8 cellular contexts compared by ENCODE assay signal in the genomic region with DNA sequence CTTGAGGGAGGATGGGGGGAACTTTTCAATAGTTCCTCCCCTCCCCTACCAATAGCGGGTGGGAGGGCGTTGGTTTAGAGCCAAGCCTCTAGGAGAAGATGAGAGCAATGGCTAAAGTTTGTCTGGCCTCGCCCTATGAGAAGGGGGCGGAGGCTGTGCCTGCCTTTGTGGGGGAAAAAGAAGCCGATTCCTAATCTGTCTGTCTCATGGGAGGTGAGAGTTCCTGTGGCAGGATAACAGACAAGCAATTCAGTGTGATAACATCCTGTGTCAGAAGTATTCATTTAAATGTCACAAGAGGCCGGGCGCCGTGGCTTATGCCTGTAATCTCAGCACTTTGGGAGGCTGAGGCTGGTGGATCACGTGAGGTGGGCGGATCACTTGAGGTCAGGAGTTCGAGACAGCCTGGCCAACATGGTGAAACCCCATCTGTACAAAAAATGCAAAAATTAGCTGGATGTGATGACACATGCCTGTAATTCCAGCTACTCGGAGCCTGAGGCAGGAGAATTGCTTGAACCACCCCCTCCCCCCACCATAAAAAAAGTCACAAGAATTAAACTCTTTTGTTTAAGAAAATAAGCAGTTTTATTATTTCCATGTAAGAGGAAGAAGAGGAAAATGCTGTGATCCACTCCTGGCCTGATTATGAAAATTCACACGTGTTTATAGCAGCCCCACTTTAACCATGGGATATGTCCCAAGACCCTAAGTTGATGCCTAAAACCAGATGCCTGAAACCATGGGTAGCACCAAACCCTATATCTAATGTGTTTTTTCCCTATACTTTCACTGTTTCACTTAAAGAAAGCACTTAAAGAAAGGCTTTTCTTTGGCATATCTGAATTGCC. TPM values are rescaled to one million over a fixed set of nuclear protein-coding genes. Genes with fewer than 3 reads are reported as not detected.
DNase-seq lines count a peak whose midpoint lies in the region; ATAC-seq and TF ChIP-seq lines count a peak whose summit lies in the region.

No MANE protein-coding gene starts in this region.

- DNase-seq in AG09319 (ENCODE audit: extremely low read depth, low read depth) (peak; percentile 83), MV-4-11 (lab: John Stamatoyannopoulos, UW) (peak; percentile 58), epithelial cell of proximal tubule (ENCODE audit: low read depth) (peak; percentile 16), NCI-H510A (lab: John Stamatoyannopoulos, UW) (no peak)
- DNase-seq in activated CD8-positive, alpha-beta memory T cell treated with anti-CD3 and anti-CD28 coated beads for 48 hours (ENCODE audit: low read depth in 2 of 3, low spot score in 2 of 3) = peak; percentile 67 to 77 (median 71)
- DNase-seq in natural killer cell treated with Interleukin-12 subunit alpha and Interleukin-12 subunit beta and Interleukin-15 and Interleukin-18, amount 100 ng/mL, for 72 hours (ENCODE audit: low spot score) = peak; percentile 92

- H3K27ac Mint-ChIP-seq in natural killer cell treated with Interleukin-12 subunit alpha and Interleukin-12 subunit beta and Interleukin-15 and Interleukin-18, amount 100 ng/mL, for 72 hours = peak overlapping the region; percentile 92 to 98
- H3K27ac Mint-ChIP-seq in stimulated activated naive CD8-positive, alpha-beta T cell treated with anti-CD3 and anti-CD28 coated beads, Interleukin-15, Interleukin-2, amounts not matched to agents 100 ng/mL and 50 ng/mL, for 24 hours = peak overlapping the region; percentile 99

- H3K4me3 ChIP-seq in epithelial cell of proximal tubule (ENCODE audit: low read depth, low read length) = peak overlapping the region; percentile 86

- peaks cover 65 to 71% of the 10 kb centered on the region in 2 donors for H3K4me1 Mint-ChIP-seq in natural killer cell treated with Interleukin-12 subunit alpha and Interleukin-12 subunit beta and Interleukin-15 and Interleukin-18, amount 100 ng/mL, for 72 hours (ENCODE audit: low read depth in 2 of 2)
- peaks cover 80% of the 10 kb centered on the region for H3K4me1 Mint-ChIP-seq in stimulated activated naive CD8-positive, alpha-beta T cell treated with anti-CD3 and anti-CD28 coated beads, Interleukin-15, Interleukin-2, amounts not matched to agents 100 ng/mL and 50 ng/mL, for 24 hours (ENCODE audit: low read depth)

- H3K27me3 Mint-ChIP-seq in natural killer cell treated with Interleukin-12 subunit alpha and Interleukin-12 subunit beta and Interleukin-15 and Interleukin-18, amount 100 ng/mL, for 72 hours = no peaks in the 10 kb centered on the region
- no peaks in the 10 kb centered on the region for H3K27me3 Mint-ChIP-seq in stimulated activated naive CD8-positive, alpha-beta T cell treated with anti-CD3 and anti-CD28 coated beads, Interleukin-15, Interleukin-2, amounts not matched to agents 100 ng/mL and 50 ng/mL, for 24 hours

- ATAC-seq in GM21526 (IDR thresholded peaks at IDR 0.05; ENCODE audit: low FRiP score, unreplicated experiment) = peak; percentile 45
- ATAC-seq in natural killer cell treated with Interleukin-12 subunit alpha and Interleukin-12 subunit beta and Interleukin-15 and Interleukin-18, amount 100 ng/mL, for 72 hours = peak; percentile 72 to 73

- H3K36me3 Mint-ChIP-seq in natural killer cell treated with Interleukin-12 subunit alpha and Interleukin-12 subunit beta and Interleukin-15 and Interleukin-18, amount 100 ng/mL, for 72 hours = peaks cover 23% of the 10 kb centered on the region
- H3K36me3 Mint-ChIP-seq in stimulated activated naive CD8-positive, alpha-beta T cell treated with anti-CD3 and anti-CD28 coated beads, Interleukin-15, Interleukin-2, amounts not matched to agents 100 ng/mL and 50 ng/mL, for 24 hours (ENCODE audit: low read depth) = peaks cover 30% of the 10 kb centered on the region

- H3K4me3 Mint-ChIP-seq in natural killer cell treated with Interleukin-12 subunit alpha and Interleukin-12 subunit beta and Interleukin-15 and Interleukin-18, amount 100 ng/mL, for 72 hours = peak overlapping the region; percentile 96
- H3K4me3 Mint-ChIP-seq in stimulated activated naive CD8-positive, alpha-beta T cell treated with anti-CD3 and anti-CD28 coated beads, Interleukin-15, Interleukin-2, amounts not matched to agents 100 ng/mL and 50 ng/mL, for 24 hours = peak overlapping the region; percentile 97

- no peak for TF ChIP-seq CTCF in AG09319 (IDR thresholded peaks at IDR 0.05; ENCODE audit: low read depth, low read length)
- no peak for TF ChIP-seq CTCF in epithelial cell of proximal tubule (conservative IDR thresholded peaks at IDR 0.05; ENCODE audit: low read depth, low read length)

- H3K9me3 Mint-ChIP-seq in natural killer cell treated with Interleukin-12 subunit alpha and Interleukin-12 subunit beta and Interleukin-15 and Interleukin-18, amount 100 ng/mL, for 72 hours = no peaks in the 10 kb centered on the region
- no peaks in the 10 kb centered on the region for H3K9me3 Mint-ChIP-seq in stimulated activated naive CD8-positive, alpha-beta T cell treated with anti-CD3 and anti-CD28 coated beads, Interleukin-15, Interleukin-2, amounts not matched to agents 100 ng/mL and 50 ng/mL, for 24 hours

RNA-seq across cellular contexts. Expression of gene SLFN5, which starts 1.7 kb away (rescaled TPM):
- total RNA-seq in epithelial cell of proximal tubule = 15.6 and 28.8 TPM in 2 replicates
- total RNA-seq in natural killer cell treated with Interleukin-12 subunit alpha and Interleukin-12 subunit beta and Interleukin-15 and Interleukin-18, amount 100 ng/mL, for 72 hours = 10 to 100 TPM; 29.0 to 46.7 TPM

RNA-seq across cellular contexts. Expression of gene SLC35G3, which starts 50.4 kb away (rescaled TPM):
- total RNA-seq in epithelial cell of proximal tubule = not detected in 2 replicates
- not detected for total RNA-seq in natural killer cell treated with Interleukin-12 subunit alpha and Interleukin-12 subunit beta and Interleukin-15 and Interleukin-18, amount 100 ng/mL, for 72 hours
